22 cellular contexts compared by ENCODE assay signal in the genomic region with DNA sequence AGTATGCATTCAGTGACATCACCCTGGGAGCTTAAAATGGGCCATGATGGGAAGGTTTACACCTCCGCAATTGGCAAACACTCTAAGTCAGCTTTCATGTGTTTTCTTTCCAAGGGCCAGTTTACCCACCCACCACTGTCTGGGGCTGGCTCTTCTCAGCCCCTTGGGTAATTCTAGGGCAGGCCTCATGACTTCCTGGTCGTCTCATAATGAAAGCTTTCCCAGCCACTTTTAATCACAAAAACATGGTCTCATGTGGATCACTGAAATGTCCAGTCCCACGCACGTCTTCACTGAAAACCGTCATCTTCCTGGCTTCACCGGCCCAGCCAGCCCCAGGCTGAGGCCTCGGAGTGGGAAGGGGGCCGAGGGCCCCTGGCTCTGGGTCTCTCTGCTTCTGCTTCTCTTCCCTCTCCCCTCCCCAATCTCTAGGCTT. TPM values are rescaled to one million over a fixed set of nuclear protein-coding genes. Genes with fewer than 3 reads are reported as not detected.
A peak's percentile ranks its signal among the peaks of the same experiment; 100 is the strongest.
DNase-seq lines count a peak whose midpoint lies in the region; ATAC-seq and TF ChIP-seq lines count a peak whose summit lies in the region.
"Had no signal": no experiment of that assay in that cellular context is flagged by ENCODE, and none has a peak within 500 bp of the region (broad histone marks: within the 10 kb centered on the region; RNA-seq: fewer than 3 reads in every experiment).

No MANE protein-coding gene starts in this region.

- intact Hi-C loops in PC-9 (cut with micrococcal nuclease; ENCODE audit: unreplicated experiment) (no loop called here), Right ventricle myocardium superior (cut with DNase I) (no loop called here), sciatic nerve (cut with DNase I) (no loop called here)

- in situ Hi-C loops in brain microvascular endothelial cell (cut with HindIII; ENCODE audit: low pct_ligation_motif_present, low sequenced_read_pairs), result no loop called here

- H3K4me3 ChIP-seq in AG09309 (ENCODE audit: control insufficient read depth, low read depth, low read length) (no peak overlapping the region), PC-9 (no peak overlapping the region), brain microvascular endothelial cell (ENCODE audit: low read depth, low read length) (no peak overlapping the region)
- H3K4me3 ChIP-seq: K562, lung had no signal

- peaks cover 56% of the 10 kb centered on the region for H3K4me1 ChIP-seq in PC-9 (replicated peaks; ENCODE audit: insufficient read depth)

- CTCF ChIA-PET in PC-9 (lab: Charles Lee), result no interaction called here

- POLR2A ChIA-PET in PC-9 (lab: Charles Lee; ENCODE audit: unreplicated experiment), result interaction anchor here (0.6 kb wide), 2 partner anchors 61 to 140 kb away, joined by 3 to 4 read pairs; no protein-coding TSS in a partner anchor

- H3F3A ChIP-seq in PC-9 (ENCODE audit: insufficient read depth, low read depth), result peaks cover 41% of the 10 kb centered on the region

- no peaks in the 10 kb centered on the region for H4K20me1 ChIP-seq in PC-9 (ENCODE audit: insufficient read depth)

- H3K9me2 ChIP-seq in PC-9 (ENCODE audit: insufficient read depth), result no peaks in the 10 kb centered on the region

- TF ChIP-seq CTCF in AG09309 (IDR thresholded peaks at IDR 0.05; ENCODE audit: control insufficient read depth, insufficient read depth, low read depth, low read length, missing control alignments), result no peak
- no peak for TF ChIP-seq CTCF in PC-9 (conservative IDR thresholded peaks at IDR 0.05)
- TF ChIP-seq CTCF in brain microvascular endothelial cell (IDR thresholded peaks at IDR 0.05; ENCODE audit: low read depth, low read length, missing control alignments), result no peak

- H3K27me3 ChIP-seq in PC-9 (ENCODE audit: insufficient read depth, low read depth) (no peaks in the 10 kb centered on the region), brain microvascular endothelial cell (replicated peaks) (no peaks in the 10 kb centered on the region)

- no peaks in the 10 kb centered on the region for H3K36me3 ChIP-seq in PC-9 (ENCODE audit: low read depth)
- no peaks in the 10 kb centered on the region for H3K36me3 ChIP-seq in brain microvascular endothelial cell (replicated peaks)

- DNase-seq in AG09309 (ENCODE audit: low read depth) (peak; percentile 57), PC-9 (no peak), Right ventricle myocardium superior (no peak), sciatic nerve (ENCODE audit: low spot score) (no peak), brain microvascular endothelial cell (no peak), NCI-H1105 (lab: John Stamatoyannopoulos, UW) (no peak)
- no peak for DNase-seq in activated naive CD4-positive, alpha-beta T cell (lab: John Stamatoyannopoulos, UW)
- DNase-seq: activated CD4-positive, alpha-beta memory T cell treated with anti-CD3 and anti-CD28 coated beads, Interleukin-2, amount 10 ng/mL, durations not matched to agents 7 days and 5 days; activated naive CD4-positive, alpha-beta T cell treated with anti-CD3 and anti-CD28 coated beads, Interleukin-2, amount 50 U/mL, for 16 hours; activated T-cell treated with anti-CD3 and anti-CD28 coated beads, Interleukin-2, amount 50 U/mL, for 4 hours; CD8-positive, alpha-beta T cell; cortex of kidney; DND-41; HCEC 1CT; naive thymus-derived CD4-positive, alpha-beta T cell; NCI-H2029; NCI-H446 treated with DMSO at 0.1 percent for 48 hours; SHP77; T-helper 17 cell had no signal

- peak; percentile 65 for ATAC-seq in Right ventricle myocardium superior (ENCODE audit: poor library complexity)
- peak; percentile 59 for ATAC-seq in sciatic nerve
- ATAC-seq in HG03442 (IDR thresholded peaks at IDR 0.05; ENCODE audit: unreplicated experiment), result no peak
- ATAC-seq: activated T-cell treated with anti-CD3 and anti-CD28 coated beads, Interleukin-2, amount 50 U/mL, for 4 hours; CD8-positive, alpha-beta T cell; K562; naive thymus-derived CD4-positive, alpha-beta T cell; T-helper 17 cell had no signal

- H3K9me3 ChIP-seq in PC-9 (ENCODE audit: insufficient read depth, low read depth), result no peaks in the 10 kb centered on the region

- 0 out of 2 replicates have a peak overlapping the region, but pooled peaks have one; percentile 30 for H3K4me2 ChIP-seq in PC-9

- no peaks in the 10 kb centered on the region for H3K79me2 ChIP-seq in PC-9 (ENCODE audit: low read depth)

- H3K27ac ChIP-seq in PC-9, result no peak overlapping the region
- no peak overlapping the region for H3K27ac ChIP-seq in brain microvascular endothelial cell

- BruUV-seq in PC-9 (replicated peaks; lab: Mats Ljungman, UMichigan), result no TSS peak

- no peak overlapping the region for H2AFZ ChIP-seq in PC-9

RNA-seq across cellular contexts. Expression of a gene that starts 58.5 kb away (rescaled TPM):
- total RNA-seq in PC-9 (2021) (107 and 114 TPM in 2 replicates), Right ventricle myocardium superior (6.2 TPM), sciatic nerve (3.4 TPM)
- total RNA-seq: activated CD4-positive, alpha-beta memory T cell treated with anti-CD3 and anti-CD28 coated beads, Interleukin-2, amount 10 ng/mL, durations not matched to agents 7 days and 5 days; CD8-positive, alpha-beta T cell; K562; naive thymus-derived CD4-positive, alpha-beta T cell had no signal

Comparison
In these comparisons a context has a peak if more than half of its experiments do, and no peak if none do; other contexts are left out.
1. RNA of a gene that starts 58.5 kb away (total RNA-seq): 107 to 114 TPM in PC-9; 6.2 TPM in Right ventricle myocardium superior (single experiment) and 3.4 TPM in sciatic nerve (single experiment); every median in the first group is over 10 times any median in the second.